Comparison of ENCODE assay signal across 8 cellular contexts in the genomic region with DNA sequence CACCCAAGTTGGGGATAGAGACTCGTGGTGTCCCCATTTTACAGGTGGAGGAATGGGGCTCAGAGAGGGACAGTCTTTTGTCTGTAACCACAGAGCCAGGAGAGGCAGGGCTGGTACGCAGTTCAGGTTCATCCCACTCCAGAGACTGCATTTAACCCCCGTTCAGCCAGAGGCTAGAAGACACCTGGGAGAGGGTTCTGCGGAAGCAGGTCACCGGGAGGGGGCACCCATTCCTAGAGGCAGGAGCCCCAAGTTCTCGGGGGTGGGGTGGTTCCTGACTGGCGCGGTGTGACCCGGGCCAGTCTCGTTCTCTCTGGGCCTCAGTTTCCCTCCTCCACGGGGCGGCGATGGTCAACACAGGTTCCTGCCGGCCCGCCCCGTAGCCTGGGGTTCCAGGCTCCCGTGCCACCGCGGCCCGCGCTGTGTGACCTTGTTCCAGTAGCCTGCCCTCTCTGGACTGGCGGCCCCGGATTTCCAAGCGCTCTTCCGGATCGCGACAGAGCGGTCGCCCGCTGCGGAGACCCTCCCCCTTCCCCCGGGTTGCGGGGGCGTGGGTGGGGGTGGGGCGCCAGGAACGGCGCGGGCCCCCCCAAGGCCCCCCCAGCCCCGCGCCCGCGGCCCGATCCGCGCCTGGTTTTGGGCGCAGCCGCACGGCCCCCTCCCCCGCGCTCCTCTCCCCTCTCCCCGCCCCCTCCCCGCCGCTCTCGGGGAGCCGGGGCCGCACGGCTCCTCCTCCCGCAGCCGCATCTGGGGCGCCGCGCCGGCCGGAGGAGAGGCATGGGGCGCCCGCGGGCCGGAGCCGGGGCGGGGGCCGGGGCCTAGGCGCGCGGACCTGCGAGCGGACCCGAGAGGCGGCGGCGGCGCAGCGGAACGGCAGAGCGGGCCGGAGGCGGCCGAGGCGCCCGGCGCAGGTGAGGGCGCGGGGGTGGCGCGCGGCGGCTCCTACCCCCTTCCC. TPM values are rescaled to one million over a fixed set of nuclear protein-coding genes. Genes with fewer than 3 reads are reported as not detected.
DNase-seq lines count a peak whose midpoint lies in the region; ATAC-seq and TF ChIP-seq lines count a peak whose summit lies in the region.

A gene with protein sequence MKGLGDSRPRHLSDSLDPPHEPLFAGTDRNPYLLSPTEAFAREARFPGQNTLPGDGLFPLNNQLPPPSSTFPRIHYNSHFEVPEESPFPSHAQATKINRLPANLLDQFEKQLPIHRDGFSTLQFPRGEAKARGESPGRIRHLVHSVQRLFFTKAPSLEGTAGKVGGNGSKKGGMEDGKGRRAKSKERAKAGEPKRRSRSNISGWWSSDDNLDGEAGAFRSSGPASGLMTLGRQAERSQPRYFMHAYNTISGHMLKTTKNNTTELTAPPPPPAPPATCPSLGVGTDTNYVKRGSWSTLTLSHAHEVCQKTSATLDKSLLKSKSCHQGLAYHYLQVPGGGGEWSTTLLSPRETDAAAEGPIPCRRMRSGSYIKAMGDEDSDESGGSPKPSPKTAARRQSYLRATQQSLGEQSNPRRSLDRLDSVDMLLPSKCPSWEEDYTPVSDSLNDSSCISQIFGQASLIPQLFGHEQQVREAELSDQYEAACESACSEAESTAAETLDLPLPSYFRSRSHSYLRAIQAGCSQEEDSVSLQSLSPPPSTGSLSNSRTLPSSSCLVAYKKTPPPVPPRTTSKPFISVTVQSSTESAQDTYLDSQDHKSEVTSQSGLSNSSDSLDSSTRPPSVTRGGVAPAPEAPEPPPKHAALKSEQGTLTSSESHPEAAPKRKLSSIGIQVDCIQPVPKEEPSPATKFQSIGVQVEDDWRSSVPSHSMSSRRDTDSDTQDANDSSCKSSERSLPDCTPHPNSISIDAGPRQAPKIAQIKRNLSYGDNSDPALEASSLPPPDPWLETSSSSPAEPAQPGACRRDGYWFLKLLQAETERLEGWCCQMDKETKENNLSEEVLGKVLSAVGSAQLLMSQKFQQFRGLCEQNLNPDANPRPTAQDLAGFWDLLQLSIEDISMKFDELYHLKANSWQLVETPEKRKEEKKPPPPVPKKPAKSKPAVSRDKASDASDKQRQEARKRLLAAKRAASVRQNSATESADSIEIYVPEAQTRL (plus strand): TSS at position 738 of the 955 bp plus-strand sequence. CDS start 125,379 bp downstream, outside the sequence.

- no peaks in the 10 kb centered on the region for H4K20me1 ChIP-seq in OCI-LY7 (ENCODE audit: insufficient read depth, low read length)

- H3K27ac ChIP-seq in AG04450 (ENCODE audit: low read depth, low read length) (no peak within 1 kb of the TSS), OCI-LY7 (ENCODE audit: low read depth, low read length, poor library complexity, severe bottlenecking) (no peak within 1 kb of the TSS)

- no peak within 1 kb of the TSS for H3K4me3 ChIP-seq in AG04450 (ENCODE audit: low read depth, low read length)
- H3K4me3 ChIP-seq in MG63, result no peak within 1 kb of the TSS
- no peak within 1 kb of the TSS for H3K4me3 ChIP-seq in OCI-LY7 (ENCODE audit: low read depth, low read length, poor library complexity, severe bottlenecking)

- peaks cover 3% of the 10 kb centered on the region for H3K36me3 Mint-ChIP-seq in effector memory CD8-positive, alpha-beta T cell (ENCODE audit: insufficient read depth)

- no peaks in the 10 kb centered on the region for H3K4me1 ChIP-seq in OCI-LY7 (ENCODE audit: insufficient read depth, low read length, poor library complexity, severe bottlenecking)

- TF ChIP-seq CTCF in AG04450 (IDR thresholded peaks at IDR 0.05; ENCODE audit: low read depth, low read length), result no peak
- no peak for TF ChIP-seq CTCF in OCI-LY7 (conservative IDR thresholded peaks at IDR 0.05; ENCODE audit: low read length)

- no peak within 1 kb of the TSS for H3K4me2 ChIP-seq in OCI-LY7 (ENCODE audit: low read length)

- H3K27me3 Mint-ChIP-seq in effector memory CD8-positive, alpha-beta T cell, result peaks cover 76 to 89% of the 10 kb centered on the region in 2 donors

- peaks cover 0 to 5% of the 10 kb centered on the region in 2 donors for H3K4me1 Mint-ChIP-seq in effector memory CD8-positive, alpha-beta T cell (ENCODE audit: low read depth in 2 of 2)

- no peaks in the 10 kb centered on the region; the same call in 1 of the 2 replicates for H3K9me3 ChIP-seq in AG04450 (ENCODE audit: control insufficient read depth, insufficient read depth, low read length)
- H3K9me3 ChIP-seq in MG63, result no peaks in the 10 kb centered on the region
- H3K9me3 ChIP-seq in OCI-LY7 (ENCODE audit: low read length), result no peaks in the 10 kb centered on the region

- H3K27ac Mint-ChIP-seq in effector memory CD8-positive, alpha-beta T cell, result no peak within 1 kb of the TSS

- H3K9me2 ChIP-seq in OCI-LY7 (ENCODE audit: insufficient read depth, low read length), result no peaks in the 10 kb centered on the region

- CTCF ChIA-PET in AG04450 (lab: Charles Lee), result no interaction called here
- CTCF ChIA-PET in OCI-LY7 (lab: Charles Lee; ENCODE audit: unreplicated experiment), result interaction anchor here (0.7 kb wide), 1 partner anchor 114 kb away, joined by 3 read pairs; no protein-coding TSS in a partner anchor

- no peaks in the 10 kb centered on the region for H3K79me2 ChIP-seq in OCI-LY7 (ENCODE audit: insufficient read depth, low read depth, low read length)

- ATAC-seq in effector memory CD8-positive, alpha-beta T cell (replicated peaks), result no peak
- ATAC-seq in HG03469 (IDR thresholded peaks at IDR 0.05; ENCODE audit: unreplicated experiment), result no peak

- POLR2A ChIA-PET in AG04450 (lab: Yijun Ruan, JAX) (no interaction called here), OCI-LY7 (lab: Charles Lee) (no interaction called here)

- DNase-seq in AG04450 (ENCODE audit: low read depth, low spot score) (no peak), MG63 (no peak), mucosa of gallbladder (ENCODE audit: low spot score) (no peak), HUDEP-2 (lab: John Stamatoyannopoulos, UW; ENCODE audit: unreplicated experiment in 76 of 76) (no peak), OCI-LY7 (ENCODE audit: low spot score) (no peak), GM19240 (ENCODE audit: insufficient read length, low spot score) (no peak)
- no peak for DNase-seq in effector memory CD8-positive, alpha-beta T cell

- peaks cover 78% of the 10 kb centered on the region for H3K27me3 ChIP-seq in AG04450 (ENCODE audit: control insufficient read depth, insufficient read depth, low read length)
- peaks cover 77% of the 10 kb centered on the region for H3K27me3 ChIP-seq in MG63

- no TSS peak for BruUV-seq in OCI-LY7 (replicated peaks; lab: Mats Ljungman, UMichigan)

- no peaks in the 10 kb centered on the region for H3K9me3 Mint-ChIP-seq in effector memory CD8-positive, alpha-beta T cell

- no peak within 1 kb of the TSS for H2AFZ ChIP-seq in OCI-LY7 (ENCODE audit: low read length)

- H3K4me3 Mint-ChIP-seq in effector memory CD8-positive, alpha-beta T cell, result peak within 1 kb of the TSS; percentile 64 to 72

- H3K36me3 ChIP-seq in MG63, result no peaks in the 10 kb centered on the region
- H3K36me3 ChIP-seq in OCI-LY7 (ENCODE audit: insufficient read depth, low read length), result no peaks in the 10 kb centered on the region

- intact Hi-C loops in OCI-LY7 (cut with micrococcal nuclease; ENCODE audit: unreplicated experiment), result no loop called here

RNA-seq across cellular contexts. Expression of the gene that starts here (rescaled TPM):
- polyA plus RNA-seq in AG04450 (2011; rRNA removed), result 17.7 and 27.5 TPM in 2 replicates
- 50.1 and 72.9 TPM in 2 replicates for polyA minus RNA-seq in AG04450 (2011; rRNA and poly(A)+ RNA removed)
- 0.57 and 12.0 TPM in 2 replicates for total RNA-seq in MG63 (2014; rRNA removed; shearing (Covaris generic); ENCODE audit: low replicate concordance)
- total RNA-seq in mucosa of gallbladder (78.4 TPM), OCI-LY7 (2022) (41.6 and 49.9 TPM in 2 replicates)
- total RNA-seq in OCI-LY7 (2014; rRNA removed; shearing (Covaris generic)), result 7.7 and 17.8 TPM in 2 replicates
